1 cellular context compared by ENCODE assay signal in genomic region chr20:50759678-50760077, GRCh38.
A peak's percentile ranks its signal among the peaks of the same experiment; 100 is the strongest.
TF ChIP-seq lines count a peak whose summit lies in the region.

No MANE protein-coding gene starts in this region.

TF ChIP-seq in HepG2, 621 proteins besides CTCF, POLR2A, EP300 and RAD21:
- TF ChIP-seq, protein P1, sequence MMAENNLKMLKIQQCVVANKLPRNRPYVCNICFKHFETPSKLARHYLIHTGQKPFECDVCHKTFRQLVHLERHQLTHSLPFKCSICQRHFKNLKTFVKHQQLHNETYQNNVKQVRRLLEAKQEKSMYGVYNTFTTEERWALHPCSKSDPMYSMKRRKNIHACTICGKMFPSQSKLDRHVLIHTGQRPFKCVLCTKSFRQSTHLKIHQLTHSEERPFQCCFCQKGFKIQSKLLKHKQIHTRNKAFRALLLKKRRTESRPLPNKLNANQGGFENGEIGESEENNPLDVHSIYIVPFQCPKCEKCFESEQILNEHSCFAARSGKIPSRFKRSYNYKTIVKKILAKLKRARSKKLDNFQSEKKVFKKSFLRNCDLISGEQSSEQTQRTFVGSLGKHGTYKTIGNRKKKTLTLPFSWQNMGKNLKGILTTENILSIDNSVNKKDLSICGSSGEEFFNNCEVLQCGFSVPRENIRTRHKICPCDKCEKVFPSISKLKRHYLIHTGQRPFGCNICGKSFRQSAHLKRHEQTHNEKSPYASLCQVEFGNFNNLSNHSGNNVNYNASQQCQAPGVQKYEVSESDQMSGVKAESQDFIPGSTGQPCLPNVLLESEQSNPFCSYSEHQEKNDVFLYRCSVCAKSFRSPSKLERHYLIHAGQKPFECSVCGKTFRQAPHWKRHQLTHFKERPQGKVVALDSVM (CRISPR knock-in tag; IDR thresholded peaks at IDR 0.05): peak; percentile 45; the same call in 1 of the 2 replicates
- no peak for TF ChIP-seq FOXC1 (CRISPR knock-in tag; IDR thresholded peaks at IDR 0.05; ENCODE audit: borderline replicate concordance)
- TF ChIP-seq DZIP1 (CRISPR knock-in tag; IDR thresholded peaks at IDR 0.05): no peak
- TF ChIP-seq MBD4 (IDR thresholded peaks at IDR 0.05; ENCODE audit: borderline replicate concordance, low read length): no peak
- no peak for TF ChIP-seq TSC22D2 (CRISPR knock-in tag; IDR thresholded peaks at IDR 0.05; ENCODE audit: borderline replicate concordance)
